In the genomic region with DNA sequence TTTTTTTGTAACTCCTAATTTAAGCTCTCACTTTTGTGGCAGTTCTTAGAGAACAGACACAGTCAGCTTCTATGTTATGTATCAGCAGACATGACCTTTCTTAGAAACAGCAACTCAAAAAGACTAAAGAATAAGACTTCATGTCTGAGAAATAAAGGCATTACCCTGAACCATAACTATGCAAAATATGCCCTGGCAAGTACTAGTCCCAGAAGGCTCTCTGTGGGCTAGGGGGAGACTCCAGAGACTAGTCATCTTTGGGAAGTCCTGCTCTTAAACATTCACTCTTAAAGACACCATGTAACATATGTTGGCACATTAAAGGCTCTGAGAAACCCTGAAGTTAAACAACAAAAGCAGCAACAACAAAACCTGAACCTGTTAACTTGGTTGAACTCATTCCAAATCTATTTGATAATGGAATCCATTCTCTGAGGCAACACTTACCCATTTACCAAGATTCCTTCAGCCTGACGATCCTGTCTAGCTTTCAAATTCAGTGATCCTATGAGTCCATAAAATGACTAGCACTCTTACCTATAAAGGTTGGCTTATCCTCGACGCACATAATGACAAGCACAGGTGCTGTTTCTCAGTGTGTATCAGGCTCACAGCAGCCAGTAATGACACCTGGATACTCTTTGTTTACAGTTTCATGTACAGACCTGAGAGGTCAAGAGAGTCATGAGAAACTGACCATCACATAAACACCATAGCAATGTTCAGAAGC, we compare ENCODE assay signal across 10 cellular contexts.
A peak's percentile ranks its signal among the peaks of the same experiment; 100 is the strongest.
DNase-seq lines count a peak whose midpoint lies in the region; ATAC-seq and TF ChIP-seq lines count a peak whose summit lies in the region.
"Had no signal": no experiment of that assay in that cellular context is flagged by ENCODE, and none has a peak within 500 bp of the region (broad histone marks: within the 10 kb centered on the region; RNA-seq: fewer than 3 reads in every experiment).

No MANE protein-coding gene starts in this region.

- H2AFZ ChIP-seq in osteoblast (ENCODE audit: low read length): no peak overlapping the region

- H3K27me3 Mint-ChIP-seq in T-helper 2 cell treated with Interferon-gamma antibody and Interleukin-4, amounts not matched to agents 5 μg/mL and 100 μg/mL, for 36 hours (ENCODE audit: low read depth): no peaks in the 10 kb centered on the region
- no peaks in the 10 kb centered on the region for H3K27me3 Mint-ChIP-seq in activated T-helper 1 cell treated with anti-CD3 and anti-CD28 coated beads, Interleukin-12 subunit alpha, Interleukin-12 subunit beta, Interleukin-2, Interleukin-4 antibody, amounts not matched to agents 30 ng/mL and 10 ng/mL and 1 ng/mL, durations not matched to agents 14 hours and 24 hours and 36 hours (ENCODE audit: insufficient read depth)

- peak overlapping the region; percentile 11 for H3K4me3 Mint-ChIP-seq in T-helper 2 cell treated with Interferon-gamma antibody and Interleukin-4, amounts not matched to agents 5 μg/mL and 100 μg/mL, for 36 hours
- peak overlapping the region; percentile 8 for H3K4me3 Mint-ChIP-seq in activated T-helper 1 cell treated with anti-CD3 and anti-CD28 coated beads, Interleukin-12 subunit alpha, Interleukin-12 subunit beta, Interleukin-2, Interleukin-4 antibody, amounts not matched to agents 30 ng/mL and 10 ng/mL and 1 ng/mL, durations not matched to agents 14 hours and 24 hours and 36 hours

- peak overlapping the region; percentile 69 for H3K27ac ChIP-seq in osteoblast (ENCODE audit: low read depth, low read length)
- no peak overlapping the region for H3K27ac ChIP-seq in testis

- peaks cover 53% of the 10 kb centered on the region for H3K36me3 Mint-ChIP-seq in T-helper 2 cell treated with Interferon-gamma antibody and Interleukin-4, amounts not matched to agents 5 μg/mL and 100 μg/mL, for 36 hours (ENCODE audit: low read depth)
- H3K36me3 Mint-ChIP-seq in activated T-helper 1 cell treated with anti-CD3 and anti-CD28 coated beads, Interleukin-12 subunit alpha, Interleukin-12 subunit beta, Interleukin-2, Interleukin-4 antibody, amounts not matched to agents 30 ng/mL and 10 ng/mL and 1 ng/mL, durations not matched to agents 14 hours and 24 hours and 36 hours (ENCODE audit: low read depth): peaks cover 39% of the 10 kb centered on the region

- intact Hi-C loops in activated T-helper 1 cell treated with anti-CD3 and anti-CD28 coated beads, Interleukin-12 subunit alpha, Interleukin-12 subunit beta, Interleukin-2, Interleukin-4 antibody, amounts not matched to agents 30 ng/mL and 10 ng/mL and 1 ng/mL, durations not matched to agents 14 hours and 24 hours and 36 hours (cut with micrococcal nuclease): no loop called here
- intact Hi-C loops in testis (cut with DNase I; ENCODE audit: low total_unique reads): no loop called here

- peaks cover 4% of the 10 kb centered on the region for H3K9me3 Mint-ChIP-seq in T-helper 2 cell treated with Interferon-gamma antibody and Interleukin-4, amounts not matched to agents 5 μg/mL and 100 μg/mL, for 36 hours
- H3K9me3 Mint-ChIP-seq in activated T-helper 1 cell treated with anti-CD3 and anti-CD28 coated beads, Interleukin-12 subunit alpha, Interleukin-12 subunit beta, Interleukin-2, Interleukin-4 antibody, amounts not matched to agents 30 ng/mL and 10 ng/mL and 1 ng/mL, durations not matched to agents 14 hours and 24 hours and 36 hours: peaks cover 12% of the 10 kb centered on the region

- DNase-seq in T-helper 2 cell treated with Interferon-gamma antibody and Interleukin-4, amounts not matched to agents 5 μg/mL and 100 μg/mL, for 36 hours (ENCODE audit: low spot score): no peak
- no peak for DNase-seq in T-helper 2 cell
- no peak for DNase-seq in activated T-helper 1 cell treated with anti-CD3 and anti-CD28 coated beads, Interleukin-12 subunit alpha, Interleukin-12 subunit beta, Interleukin-2, Interleukin-4 antibody, amounts not matched to agents 30 ng/mL and 10 ng/mL and 1 ng/mL, durations not matched to agents 14 hours and 24 hours and 36 hours (ENCODE audit: low spot score)
- peak; percentile 76 for DNase-seq in osteoblast (ENCODE audit: insufficient read length, low spot score, missing footprints)
- no peak for DNase-seq in H4 (ENCODE audit: low spot score)
- DNase-seq in medulla oblongata (ENCODE audit: extremely low spot score): no peak
- DNase-seq in testis: no peak
- DNase-seq: ACHN, stomach had no signal

- peak; percentile 44 for ATAC-seq in HG02642 (IDR thresholded peaks at IDR 0.05; ENCODE audit: poor library complexity, unreplicated experiment)

- no peak overlapping the region for H3K27ac Mint-ChIP-seq in T-helper 2 cell treated with Interferon-gamma antibody and Interleukin-4, amounts not matched to agents 5 μg/mL and 100 μg/mL, for 36 hours
- H3K27ac Mint-ChIP-seq in activated T-helper 1 cell treated with anti-CD3 and anti-CD28 coated beads, Interleukin-12 subunit alpha, Interleukin-12 subunit beta, Interleukin-2, Interleukin-4 antibody, amounts not matched to agents 30 ng/mL and 10 ng/mL and 1 ng/mL, durations not matched to agents 14 hours and 24 hours and 36 hours: peak overlapping the region; percentile 40

- TF ChIP-seq CTCF in osteoblast (IDR thresholded peaks at IDR 0.05; ENCODE audit: extremely low read depth, low read depth, low read length) (no peak), testis (IDR thresholded peaks at IDR 0.05) (no peak)

- H3K27me3 ChIP-seq in osteoblast (ENCODE audit: insufficient read depth, low read length): no peaks in the 10 kb centered on the region
- H3K27me3 ChIP-seq in testis: no peaks in the 10 kb centered on the region
- H3K27me3 ChIP-seq: stomach had no signal

- H3K4me3 ChIP-seq in osteoblast (ENCODE audit: insufficient read depth, low read length) (peak overlapping the region; percentile 48), testis (no peak overlapping the region)
- H3K4me3 ChIP-seq: stomach had no signal

- 79 to 88% methylated on average over 3 of the region's 3 CpGs for WGBS in testis, 2 donors

- no peaks in the 10 kb centered on the region for H3K36me3 ChIP-seq in osteoblast (ENCODE audit: insufficient read depth, low read length)
- no peaks in the 10 kb centered on the region for H3K36me3 ChIP-seq in testis (ENCODE audit: low read depth, missing control alignments)
- H3K36me3 ChIP-seq: stomach had no signal

- no peaks in the 10 kb centered on the region for H3K9me3 ChIP-seq in osteoblast (ENCODE audit: low read depth, low read length)
- H3K9me3 ChIP-seq in testis: no peaks in the 10 kb centered on the region
- H3K9me3 ChIP-seq: stomach had no signal

- peak overlapping the region; percentile 74 for H3K4me2 ChIP-seq in osteoblast (ENCODE audit: insufficient read depth, low read length)

- H4K20me1 ChIP-seq in osteoblast (ENCODE audit: insufficient read depth, low read length): no peaks in the 10 kb centered on the region

- no peak for TF ChIP-seq POLR2A in testis (IDR thresholded peaks at IDR 0.05)

- peaks cover 94% of the 10 kb centered on the region for H3K79me2 ChIP-seq in osteoblast (ENCODE audit: insufficient read depth, low read length)

- peaks cover 90% of the 10 kb centered on the region for H3K4me1 Mint-ChIP-seq in T-helper 2 cell treated with Interferon-gamma antibody and Interleukin-4, amounts not matched to agents 5 μg/mL and 100 μg/mL, for 36 hours (ENCODE audit: low read depth)
- H3K4me1 Mint-ChIP-seq in activated T-helper 1 cell treated with anti-CD3 and anti-CD28 coated beads, Interleukin-12 subunit alpha, Interleukin-12 subunit beta, Interleukin-2, Interleukin-4 antibody, amounts not matched to agents 30 ng/mL and 10 ng/mL and 1 ng/mL, durations not matched to agents 14 hours and 24 hours and 36 hours (ENCODE audit: low read depth): peaks cover 99% of the 10 kb centered on the region

- H3K4me1 ChIP-seq in osteoblast (ENCODE audit: insufficient read depth, low read length): peaks cover 40% of the 10 kb centered on the region
- peaks cover 8% of the 10 kb centered on the region for H3K4me1 ChIP-seq in testis
